ENCODE assay signal across 10 cellular contexts in genomic region chr5:79109527-79110492, GRCh38. TPM values are rescaled to one million over a fixed set of nuclear protein-coding genes. Genes with fewer than 3 reads are reported as not detected.
DNase-seq lines count a peak whose midpoint lies in the region; ATAC-seq, FAIRE-seq and TF ChIP-seq lines count a peak whose summit lies in the region.
"Had no signal": no experiment of that assay in that cellular context is flagged by ENCODE, and none has a peak within 500 bp of the region (broad histone marks: within the 10 kb centered on the region; RNA-seq: fewer than 3 reads in every experiment).

No MANE protein-coding gene starts in this region.

- H3K9ac ChIP-seq in H1 (replicated peaks in 1 of 4; ENCODE audit: extremely low read depth in 1 of 4, low read depth in 3 of 4, low read length in 3 of 4), result no peak overlapping the region

- H3K4ac ChIP-seq in H1 (replicated peaks; ENCODE audit: insufficient read length, low read depth, low read length), result no peak overlapping the region

- no peak overlapping the region for H4K91ac ChIP-seq in H1 (replicated peaks; ENCODE audit: insufficient read length, low read length)

- peak; percentile 73 for FAIRE-seq in H1 (lab: Jason Lieb, UNC)
- FAIRE-seq: A204.1 had no signal

- 44% methylated on average over 15 of the region's 15 CpGs; no CpG with 5 or more reads in 1 of the 2 experiments for WGBS in H1 (ENCODE audit: extremely low coverage in 1 of 2, insufficient coverage in 1 of 2, insufficient read length in 1 of 2, insufficient replicate concordance in 2 of 2, low coverage in 1 of 2, low lambda C conversion rate in 2 of 2, missing lambda C conversion rate in 1 of 2), 2 experiments

- POLR2A ChIA-PET in RWPE1 (lab: Yijun Ruan, JAX; ENCODE audit: low non-redundant PET) (no interaction called here), H1 (lab: Charles Lee; ENCODE audit: partially characterized antibody) (no interaction called here)

- TF ChIP-seq CTCF in RWPE1 (conservative IDR thresholded peaks at IDR 0.05; ENCODE audit: low read depth) (0 out of 2 replicates have a peak, but pooled peaks have one; percentile 13), H1 (IDR thresholded peaks at IDR 0.05; ENCODE audit: control extremely low read depth in 1 of 3, insufficient read depth in 1 of 3, low read depth in 1 of 3, low read length in 3 of 3) (peak; percentile 76 to 82 (median 77))

- no peak overlapping the region for H3K14ac ChIP-seq in H1 (ENCODE audit: insufficient read length)

- no peak overlapping the region for H2BK15ac ChIP-seq in H1 (ENCODE audit: low read length)

- no peak for TF ChIP-seq EP300 in H1 (IDR thresholded peaks at IDR 0.05; ENCODE audit: borderline replicate concordance in 1 of 2, low read depth in 2 of 2, low read length in 2 of 2)

- TF ChIP-seq RAD21 in H1 (IDR thresholded peaks at IDR 0.05 in 1 of 2, conservative IDR thresholded peaks at IDR 0.05 in 1 of 2; ENCODE audit: low read depth in 2 of 2, low read length in 2 of 2), result peak; percentile 65 to 78

- no peak overlapping the region for H3K4me2 ChIP-seq in H1 (ENCODE audit: insufficient read depth in 1 of 2, low read depth in 2 of 2, low read length in 2 of 2)

- no peaks in the 10 kb centered on the region for H3K36me3 ChIP-seq in H1 (ENCODE audit: control insufficient read depth in 2 of 4, insufficient read depth in 4 of 4, low read length in 3 of 4)

- peaks cover 11% of the 10 kb centered on the region; the same call in 1 of the 2 replicates for H3K23me2 ChIP-seq in H1 (ENCODE audit: low read depth, low read length)

- TF ChIP-seq POLR2A in H1 (IDR thresholded peaks at IDR 0.05; ENCODE audit: control extremely low read depth in 1 of 2, low read depth in 2 of 2, low read length in 2 of 2), result no peak

- no peak overlapping the region for H2BK12ac ChIP-seq in H1 (ENCODE audit: low read depth, low read length)

- H2BK120ac ChIP-seq in H1 (replicated peaks; ENCODE audit: low read depth, low read length), result no peak overlapping the region

- no peaks in the 10 kb centered on the region for H3K79me2 ChIP-seq in H1 (ENCODE audit: control insufficient read depth in 1 of 2, insufficient read depth in 2 of 2, low read length in 2 of 2)

- H3K4me1 ChIP-seq in H1 (replicated peaks in 1 of 4; ENCODE audit: control insufficient read depth in 3 of 4, insufficient read depth in 4 of 4, low read length in 3 of 4), result no peaks in the 10 kb centered on the region

- no peak overlapping the region for H2BK5ac ChIP-seq in H1 (ENCODE audit: low read depth, low read length)

- no peak overlapping the region for H4K8ac ChIP-seq in H1 (ENCODE audit: extremely low read depth, insufficient read depth, low read length)

- H3K27me3 ChIP-seq in H1 (replicated peaks in 1 of 4; ENCODE audit: control insufficient read depth in 3 of 4, extremely low read depth in 1 of 4, insufficient read depth in 3 of 4, low read length in 3 of 4), result peaks cover 15 to 27% (median 22%) of the 10 kb centered on the region in 4 experiments

- no peak overlapping the region for H3K27ac ChIP-seq in RWPE1
- no peak overlapping the region for H3K27ac ChIP-seq in H1 (ENCODE audit: low read depth, low read length)

- no peaks in the 10 kb centered on the region for H3K9me3 ChIP-seq in H1 (ENCODE audit: insufficient read depth in 2 of 2, low read depth in 1 of 2, low read length in 1 of 2)

- no peak for ATAC-seq in GM21381 (IDR thresholded peaks at IDR 0.05; ENCODE audit: unreplicated experiment)

- H2AK5ac ChIP-seq in H1 (ENCODE audit: low read depth, low read length), result no peak overlapping the region

- H4K5ac ChIP-seq in H1 (ENCODE audit: insufficient read length, low read depth, low read length), result no peak overlapping the region

- no peaks in the 10 kb centered on the region for H3K79me1 ChIP-seq in H1 (ENCODE audit: low read depth, low read length)

- H4K20me1 ChIP-seq in H1 (replicated peaks in 1 of 2; ENCODE audit: control insufficient read depth in 1 of 2, insufficient read depth in 2 of 2, low read length in 2 of 2), result peaks cover 0 to 3% of the 10 kb centered on the region in 2 experiments

- H3K4me3 ChIP-seq in H1 (ENCODE audit: extremely low read depth in 1 of 4, insufficient read depth in 2 of 4, low read depth in 3 of 4, low read length in 4 of 4), result no peak overlapping the region

- CTCF ChIA-PET in RWPE1 (lab: Yijun Ruan, JAX) (interaction anchor here (0.6 to 1.2 kb wide), 2 partner anchors 85 to 89 kb away, joined by 3 read pairs; no protein-coding TSS in a partner anchor), H1 (lab: Charles Lee; ENCODE audit: partially characterized antibody) (interaction anchor here (0.7 to 7.0 kb wide), 16 partner anchors 19 to 210 kb away, joined by 3 to 49 read pairs (median 4); no protein-coding TSS in a partner anchor)

- DNase-seq in DMS 273 (lab: John Stamatoyannopoulos, UW; ENCODE audit: unreplicated experiment), result peak; percentile 26
- DNase-seq in DMS 273 treated with DMSO at 0.1 percent for 48 hours (lab: John Stamatoyannopoulos, UW), result no peak
- DNase-seq in RWPE1 (ENCODE audit: low spot score), result no peak
- DNase-seq in H1 (ENCODE audit: low read depth in 1 of 2, low spot score in 2 of 2), result peak in 1 of 2 experiments; percentile 60
- DNase-seq in stimulated activated CD4-positive, alpha-beta T cell treated with anti-CD3 and anti-CD28 coated beads, Interleukin-2, amount 100 ng/mL, for 24 hours, result peak; percentile 38 to 42
- DNase-seq in GM03348 (ENCODE audit: low spot score), result no peak
- DNase-seq in HCEC 1CT, result no peak

- no peak overlapping the region for H3K18ac ChIP-seq in H1 (ENCODE audit: extremely low read depth, low read length)

- no peak overlapping the region for H3K56ac ChIP-seq in H1 (replicated peaks; ENCODE audit: insufficient read length, low read depth, low read length)

- H2AFZ ChIP-seq in H1 (ENCODE audit: low read length), result no peak overlapping the region

- H2BK20ac ChIP-seq in H1 (ENCODE audit: low read length), result no peak overlapping the region

- H3K23ac ChIP-seq in H1 (ENCODE audit: insufficient read length), result no peak overlapping the region

TF ChIP-seq in H1, 55 proteins besides CTCF, POLR2A, EP300 and RAD21:
- TF ChIP-seq BRCA1 (IDR thresholded peaks at IDR 0.05; ENCODE audit: low read depth, low read length), result peak; percentile 76
- no peak for TF ChIP-seq RBBP5 (IDR thresholded peaks at IDR 0.05; ENCODE audit: borderline replicate concordance, low read depth, low read length)
- 0 out of 2 replicates have a peak, but pooled peaks have one; percentile 10 for TF ChIP-seq YY1 (IDR thresholded peaks at IDR 0.05; ENCODE audit: low read depth, low read length)

RNA-seq across cellular contexts. Expression of gene BHMT, which starts 1.8 kb away (rescaled TPM):
- 1.6 and 1.7 TPM in 2 replicates for total RNA-seq in H1 (2021; fragmentation: NEBNext Ultra II Directional; extraction: Animal tissue kit (Norgen Biotek cat#: 25700))
- polyA plus RNA-seq in H1 (2011; rRNA removed), result 0.54 and 1.1 TPM in 2 replicates
- polyA plus RNA-seq in H1 (2011; cell fraction: cytosol; rRNA removed), result 0.85 TPM
- 1.1 TPM for polyA plus RNA-seq in H1 (2011; cell fraction: nucleus; rRNA removed)
- polyA plus RNA-seq in H1 (2012, experiment 1 of 2), result 1.0 to 2.4 TPM (median 2.1 TPM) in 4 replicates
- 0.08 TPM for polyA plus RNA-seq in H1 (2012, experiment 2 of 2)
- polyA plus RNA-seq in H1 (2013, experiment 1 of 2), result 0.97 TPM
- polyA plus RNA-seq in H1 (2013, experiment 2 of 2), result 1.0 TPM
- 0.22 and 1.5 TPM in 2 replicates for polyA minus RNA-seq in H1 (2011; rRNA and poly(A)+ RNA removed)
- 1.8 TPM for polyA minus RNA-seq in H1 (2011; cell fraction: cytosol; rRNA and poly(A)+ RNA removed)
- polyA minus RNA-seq in H1 (2011; cell fraction: nucleus; rRNA and poly(A)+ RNA removed), result 2.1 TPM
- total RNA-seq: RPMI7951 had no signal

RNA-seq across cellular contexts. Expression of gene BHMT2, which starts 40.2 kb away (rescaled TPM):
- not detected in 2 replicates for total RNA-seq in H1 (2021; fragmentation: NEBNext Ultra II Directional; extraction: Animal tissue kit (Norgen Biotek cat#: 25700))
- polyA plus RNA-seq in H1 (2011; rRNA removed), result 0.11 TPM in 1 of 2 replicates, not detected in the other
- 0.26 TPM for polyA plus RNA-seq in H1 (2011; cell fraction: cytosol; rRNA removed)
- not detected for polyA plus RNA-seq in H1 (2011; cell fraction: nucleus; rRNA removed)
- polyA plus RNA-seq in H1 (2012, experiment 1 of 2), result 0.40 to 0.44 TPM in 2 of 4 replicates, not detected in the others
- not detected for polyA plus RNA-seq in H1 (2012, experiment 2 of 2)
- polyA plus RNA-seq in H1 (2013, experiment 1 of 2), result not detected
- not detected for polyA plus RNA-seq in H1 (2013, experiment 2 of 2)
- polyA minus RNA-seq in H1 (2011; rRNA and poly(A)+ RNA removed), result 0.17 TPM in 1 of 2 replicates, not detected in the other
- not detected for polyA minus RNA-seq in H1 (2011; cell fraction: cytosol; rRNA and poly(A)+ RNA removed)
- not detected for polyA minus RNA-seq in H1 (2011; cell fraction: nucleus; rRNA and poly(A)+ RNA removed)
- total RNA-seq: RPMI7951 had no signal

RNA-seq across cellular contexts. Expression of gene DMGDH, which starts 40.3 kb away (rescaled TPM):
- total RNA-seq in H1 (2021; fragmentation: NEBNext Ultra II Directional; extraction: Animal tissue kit (Norgen Biotek cat#: 25700)), result 1.1 TPM in 1 of 2 replicates, not detected in the other
- polyA plus RNA-seq in H1 (2011; rRNA removed), result 0.15 and 0.31 TPM in 2 replicates
- 0.26 TPM for polyA plus RNA-seq in H1 (2011; cell fraction: cytosol; rRNA removed)
- polyA plus RNA-seq in H1 (2011; cell fraction: nucleus; rRNA removed), result 0.07 TPM
- 0.46 TPM in 1 of 4 replicates, not detected in the others for polyA plus RNA-seq in H1 (2012, experiment 1 of 2)
- not detected for polyA plus RNA-seq in H1 (2012, experiment 2 of 2)
- polyA plus RNA-seq in H1 (2013, experiment 1 of 2), result not detected
- not detected for polyA plus RNA-seq in H1 (2013, experiment 2 of 2)
- 0.44 and 1.6 TPM in 2 replicates for polyA minus RNA-seq in H1 (2011; rRNA and poly(A)+ RNA removed)
- not detected for polyA minus RNA-seq in H1 (2011; cell fraction: cytosol; rRNA and poly(A)+ RNA removed)
- polyA minus RNA-seq in H1 (2011; cell fraction: nucleus; rRNA and poly(A)+ RNA removed), result 2.8 TPM
- total RNA-seq: RPMI7951 had no signal

Comparison
In these comparisons a context has a peak if more than half of its experiments do, and no peak if none do; other contexts are left out.
1. DNase-seq: peak in DMS 273 (single experiment) and stimulated activated CD4-positive, alpha-beta T cell treated with anti-CD3 and anti-CD28 coated beads, Interleukin-2, amount 100 ng/mL, for 24 hours (2 of 2); none in DMS 273 treated with DMSO at 0.1 percent for 48 hours (single experiment), RWPE1 (single experiment), GM03348 (single experiment) and HCEC 1CT (single experiment).